In the genomic region with DNA sequence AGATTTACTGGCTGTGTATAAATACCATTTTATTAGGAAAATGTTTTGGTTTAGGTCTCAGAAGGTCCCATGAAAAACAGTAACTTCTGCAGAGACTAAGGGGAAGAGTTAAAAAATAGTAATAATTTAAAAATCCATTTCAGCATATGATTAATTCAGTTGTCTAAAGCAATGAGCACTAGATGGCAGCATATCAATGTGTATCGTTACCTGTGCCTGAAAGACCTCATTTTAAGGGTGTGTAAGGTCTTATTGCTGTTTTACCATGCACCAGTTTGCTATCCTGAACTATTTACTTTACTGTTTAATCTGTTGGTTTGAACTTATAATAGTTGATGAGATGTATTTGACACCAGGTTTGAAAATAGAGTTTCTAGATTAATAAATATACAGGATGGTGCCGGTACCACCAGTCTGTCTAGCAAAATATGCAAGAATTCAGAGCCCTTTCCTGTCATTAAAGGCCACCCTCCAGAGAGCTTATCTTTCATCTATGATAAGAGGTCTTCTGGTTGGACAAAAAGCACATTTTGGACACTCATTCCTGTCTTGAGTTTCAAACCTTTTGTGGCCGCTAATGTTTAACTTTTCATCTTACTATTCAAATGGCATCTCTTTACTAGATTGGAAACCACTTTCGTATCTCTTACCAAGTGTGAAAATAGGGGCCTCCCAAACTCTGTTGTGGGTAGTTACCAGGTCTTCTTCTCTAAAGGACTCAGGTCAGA, we compare ENCODE assay signal across 8 cellular contexts. TPM values are rescaled to one million over a fixed set of nuclear protein-coding genes. Genes with fewer than 3 reads are reported as not detected.
A peak's percentile ranks its signal among the peaks of the same experiment; 100 is the strongest.
DNase-seq lines count a peak whose midpoint lies in the region; ATAC-seq, FAIRE-seq and TF ChIP-seq lines count a peak whose summit lies in the region.

No MANE protein-coding gene starts in this region.

- peak; percentile 59 for FAIRE-seq in A549 (lab: Jason Lieb, UNC)

- ATAC-seq in A549, result peak; percentile 62 to 83; a peak in 4 of 6 replicates

- no peak overlapping the region for H2AK5ac ChIP-seq in H9 (ENCODE audit: insufficient read length, low read length)

- no peaks in the 10 kb centered on the region for H4K20me1 ChIP-seq in H9 (ENCODE audit: control insufficient read depth, insufficient read depth, insufficient read length)

- H3K27ac Mint-ChIP-seq in H9, result peak overlapping the region in 1 of 3 experiments; percentile 27; a peak in 1 of 7 replicates
- H3K27ac Mint-ChIP-seq in neural crest cell (ENCODE audit: unreplicated experiment), result no peak overlapping the region

- no peak overlapping the region for H3K4ac ChIP-seq in H9 (ENCODE audit: low read depth, low read length)

- H3T11ph ChIP-seq in H9 (ENCODE audit: low read length), result no peak overlapping the region

- peaks cover 19 to 24% of the 10 kb centered on the region in 2 experiments for H3K4me1 Mint-ChIP-seq in H9
- no peaks in the 10 kb centered on the region for H3K4me1 Mint-ChIP-seq in neural crest cell

- DNase-seq in A549 (ENCODE audit: low read depth in 1 of 2, low spot score in 1 of 2) (peak; percentile 21 to 69), GDM1 (lab: John Stamatoyannopoulos, UW) (peak; percentile 2), H9 (no peak), LHCN-M2 (ENCODE audit: low read depth) (peak; percentile 63), SHP77 treated with DMSO at 0.1 percent for 48 hours (lab: John Stamatoyannopoulos, UW) (peak; percentile 59), epithelial cell of esophagus (ENCODE audit: low read depth) (peak; percentile 60), neural crest cell (ENCODE audit: low read depth, low spot score) (no peak), retina (no peak)

- H3K9me3 ChIP-seq in A549, result no peaks in the 10 kb centered on the region
- H3K9me3 ChIP-seq in H9 (ENCODE audit: control insufficient read depth, low read depth, low read length), result no peaks in the 10 kb centered on the region

- H3K27ac ChIP-seq in A549 (peak overlapping the region; percentile 44 to 74; a peak in 5 of 6 replicates), H9 (ENCODE audit: insufficient read length, low read depth, low read length) (no peak overlapping the region)

- TF ChIP-seq RAD21 in A549 (conservative IDR thresholded peaks at IDR 0.05 in 1 of 2, IDR thresholded peaks at IDR 0.05 in 1 of 2), result peak; percentile 80 to 83

- no peak overlapping the region for H3K14ac ChIP-seq in H9 (ENCODE audit: insufficient read depth, low read length)

- H3K4me2 ChIP-seq in A549 (peak overlapping the region; percentile 40), H9 (ENCODE audit: insufficient read depth, insufficient read length, low read length) (no peak overlapping the region)

- CTCF ChIA-PET in A549 (lab: Yijun Ruan, JAX), result interaction anchor here (0.6 to 2.7 kb wide), 21 partner anchors 8 to 843 kb away, joined by 3 to 23 read pairs (median 4); no protein-coding TSS in a partner anchor

- no peak overlapping the region for H2AFZ ChIP-seq in H9 (ENCODE audit: low read length)

- H3K9ac ChIP-seq in H9 (ENCODE audit: extremely low read depth, insufficient read length, low read length), result no peak overlapping the region

- H4K91ac ChIP-seq in H9 (ENCODE audit: insufficient read length, low read depth, low read length), result no peak overlapping the region

- H3K79me1 ChIP-seq in H9 (ENCODE audit: insufficient read depth, low read depth, low read length, poor library complexity, severe bottlenecking), result no peaks in the 10 kb centered on the region

- WGBS in A549 (ENCODE audit: missing lambda C conversion rate), result 49% methylated on average over 4 of the region's 4 CpGs
- no CpG with 5 or more reads among the region's 4 CpGs for WGBS in H9 (ENCODE audit: extremely low coverage, insufficient read length, low lambda C conversion rate)

- H4K8ac ChIP-seq in H9 (replicated peaks; ENCODE audit: insufficient read length, low read depth, low read length), result no peak overlapping the region

- H3K56ac ChIP-seq in H9 (ENCODE audit: insufficient read length, low read depth, low read length), result no peak overlapping the region

- H3K27me3 Mint-ChIP-seq in H9 (ENCODE audit: low read depth) (no peaks in the 10 kb centered on the region), neural crest cell (ENCODE audit: low read depth) (no peaks in the 10 kb centered on the region)

- H3K27me3 ChIP-seq in H9 (ENCODE audit: insufficient read depth, low read length), result no peaks in the 10 kb centered on the region

- H3K4me3 ChIP-seq in A549 (no peak overlapping the region), epithelial cell of esophagus (ENCODE audit: low read length) (no peak overlapping the region)

- no peak overlapping the region for H2BK15ac ChIP-seq in H9 (ENCODE audit: low read depth, low read length)

- H3K79me2 ChIP-seq in H9 (ENCODE audit: insufficient read depth, low read length), result no peaks in the 10 kb centered on the region

- H3K36me3 Mint-ChIP-seq in H9 (ENCODE audit: insufficient read depth in 1 of 3, low read depth in 3 of 3) (no peaks in the 10 kb centered on the region), neural crest cell (ENCODE audit: low read depth) (no peaks in the 10 kb centered on the region)

- no peak overlapping the region for H2BK120ac ChIP-seq in H9 (ENCODE audit: low read depth, low read length, poor library complexity, severe bottlenecking)

- TF ChIP-seq POLR2A in A549 (IDR thresholded peaks at IDR 0.05; ENCODE audit: low read length), result no peak

- H3K4me1 ChIP-seq in A549 (peaks cover 23% of the 10 kb centered on the region), H9 (ENCODE audit: insufficient read depth, low read length) (peaks cover 4% of the 10 kb centered on the region; the same call in 1 of the 2 replicates)

- no peaks in the 10 kb centered on the region for H3K23me2 ChIP-seq in H9 (ENCODE audit: insufficient read length, low read depth, low read length, poor library complexity, severe bottlenecking)

- no peak overlapping the region for H2BK20ac ChIP-seq in H9 (ENCODE audit: low read depth, low read length, poor library complexity, severe bottlenecking)

- no peak for TF ChIP-seq EP300 in A549 (IDR thresholded peaks at IDR 0.05)

- POLR2A ChIA-PET in A549 (lab: Yijun Ruan, JAX), result no interaction called here

- no peaks in the 10 kb centered on the region; a peak in 1 of 5 replicates for H3K9me3 Mint-ChIP-seq in H9
- H3K9me3 Mint-ChIP-seq in neural crest cell, result no peaks in the 10 kb centered on the region

- H3K4me3 Mint-ChIP-seq in H9 (no peak overlapping the region), neural crest cell (no peak overlapping the region)

- no peak overlapping the region for H3K23ac ChIP-seq in H9 (ENCODE audit: insufficient read length, low read depth, low read length)

- peak; percentile 67 for TF ChIP-seq CTCF in A549 (IDR thresholded peaks at IDR 0.05)
- TF ChIP-seq CTCF in H9 (conservative IDR thresholded peaks at IDR 0.05), result peak; percentile 69
- TF ChIP-seq CTCF in epithelial cell of esophagus (IDR thresholded peaks at IDR 0.05; ENCODE audit: insufficient read depth, low read depth, low read length, missing control alignments), result peak; percentile 57
- peak; percentile 69 for TF ChIP-seq CTCF in neural crest cell (conservative IDR thresholded peaks at IDR 0.05)

- no peak overlapping the region for H4K5ac ChIP-seq in H9 (ENCODE audit: insufficient read length, low read depth, low read length)

- H3K18ac ChIP-seq in H9 (ENCODE audit: insufficient read length, low read depth, low read length), result no peak overlapping the region

- H2BK5ac ChIP-seq in H9 (ENCODE audit: insufficient read length, low read length), result no peak overlapping the region

- no peak overlapping the region for H2BK12ac ChIP-seq in H9 (ENCODE audit: insufficient read length, low read depth, low read length)

TF ChIP-seq in A549, 52 proteins besides CTCF, POLR2A, EP300 and RAD21:
- TF ChIP-seq FOSB (CRISPR knock-in tag; IDR thresholded peaks at IDR 0.05) (no peak), PHF8 (IDR thresholded peaks at IDR 0.05; ENCODE audit: borderline replicate concordance, low read depth) (no peak), HEYL (CRISPR knock-in tag; IDR thresholded peaks at IDR 0.05) (no peak), SMC3 (IDR thresholded peaks at IDR 0.05) (peak; percentile 69), ESRRA (IDR thresholded peaks at IDR 0.05; ENCODE audit: borderline replicate concordance, low read length) (no peak)
- TF ChIP-seq, protein P1, sequence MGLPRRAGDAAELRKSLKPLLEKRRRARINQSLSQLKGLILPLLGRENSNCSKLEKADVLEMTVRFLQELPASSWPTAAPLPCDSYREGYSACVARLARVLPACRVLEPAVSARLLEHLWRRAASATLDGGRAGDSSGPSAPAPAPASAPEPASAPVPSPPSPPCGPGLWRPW (IDR thresholded peaks at IDR 0.05), result no peak
- TF ChIP-seq, protein P2, sequence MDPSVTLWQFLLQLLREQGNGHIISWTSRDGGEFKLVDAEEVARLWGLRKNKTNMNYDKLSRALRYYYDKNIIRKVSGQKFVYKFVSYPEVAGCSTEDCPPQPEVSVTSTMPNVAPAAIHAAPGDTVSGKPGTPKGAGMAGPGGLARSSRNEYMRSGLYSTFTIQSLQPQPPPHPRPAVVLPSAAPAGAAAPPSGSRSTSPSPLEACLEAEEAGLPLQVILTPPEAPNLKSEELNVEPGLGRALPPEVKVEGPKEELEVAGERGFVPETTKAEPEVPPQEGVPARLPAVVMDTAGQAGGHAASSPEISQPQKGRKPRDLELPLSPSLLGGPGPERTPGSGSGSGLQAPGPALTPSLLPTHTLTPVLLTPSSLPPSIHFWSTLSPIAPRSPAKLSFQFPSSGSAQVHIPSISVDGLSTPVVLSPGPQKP (IDR thresholded peaks at IDR 0.05; ENCODE audit: low read depth, low read length), result no peak

RNA-seq across cellular contexts. Expression of a gene that starts 8.9 kb away (rescaled TPM):
- polyA plus RNA-seq in A549 (2011; rRNA removed), result 38.3 and 50.8 TPM in 2 replicates
- polyA plus RNA-seq in A549 (2012; cell fraction: cytosol; rRNA removed), result 5.7 and 6.3 TPM in 2 replicates
- polyA plus RNA-seq in A549 (2012; cell fraction: nucleus; rRNA removed), result 8.3 and 11.2 TPM in 2 replicates
- 22.3 to 24.8 TPM (median 24.7 TPM) in 3 replicates for polyA plus RNA-seq in A549 (2017; fragmentation: RNase III; extraction: RNeasy Plus Mini Kit Qiagen cat#74134 plus additional on column Dnase treatment)
- 16.6 and 18.0 TPM in 2 replicates for polyA minus RNA-seq in A549 (2011; rRNA and poly(A)+ RNA removed)
- 7.8 and 9.9 TPM in 2 replicates for total RNA-seq in H9 (2021)
- total RNA-seq in LHCN-M2 (2014; rRNA removed), result 25.3 and 30.1 TPM in 2 replicates
- 6.8 TPM for polyA plus RNA-seq in LHCN-M2 (2012)
- 26.1 and 27.6 TPM in 2 replicates for total RNA-seq in neural crest cell

Comparison
In these comparisons a context has a peak if more than half of its experiments do, and no peak if none do; other contexts are left out.
1. DNase-seq: peak in A549 (2 of 2), GDM1 (single experiment), LHCN-M2 (single experiment), SHP77 treated with DMSO at 0.1 percent for 48 hours (single experiment) and epithelial cell of esophagus (single experiment); none in H9 (single experiment), neural crest cell (single experiment) and retina (single experiment).
2. Peak in every context shown above with its lines, with median percentiles within 50 percentile points of each other: CTCF ChIP-seq.